9 cellular contexts compared by ENCODE assay signal in genomic region chr17:46190763-46191162, GRCh38. TPM values are rescaled to one million over a fixed set of nuclear protein-coding genes. Genes with fewer than 3 reads are reported as not detected.
DNase-seq lines count a peak whose midpoint lies in the region; ATAC-seq and TF ChIP-seq lines count a peak whose summit lies in the region.
"Had no signal": no experiment of that assay in that cellular context is flagged by ENCODE, and none has a peak within 500 bp of the region (broad histone marks: within the 10 kb centered on the region; RNA-seq: fewer than 3 reads in every experiment).

No MANE protein-coding gene starts in this region.

- peak overlapping the region; percentile 83 to 95 (median 92); a peak in 19 of 20 replicates for H3K4me3 ChIP-seq in BLaER1 treated with 17β-estradiol and CSF1 and Interleukin-3, amounts not matched to agents 10 nM and 100 nM
- peak overlapping the region; percentile 92 for H3K4me3 ChIP-seq in NB4 (ENCODE audit: low read depth, low read length)
- H3K4me3 ChIP-seq in adrenal gland = peak overlapping the region in 2 of 4 donors; percentile 90 to 93

- intact Hi-C loops in adrenal gland (cut with DNase I) = loop anchor here in 1 of 2 donors (5.0 kb wide), 1 partner anchor 143 kb away; no protein-coding TSS in a partner anchor

- POLR2A ChIA-PET in naive thymus-derived CD8-positive, alpha-beta T cell (lab: Charles Lee) = no interaction called here

- H3K4me1 Mint-ChIP-seq in naive thymus-derived CD8-positive, alpha-beta T cell = peaks cover 26 to 77% (median 73%) of the 10 kb centered on the region in 4 donors

- no peaks in the 10 kb centered on the region for H3K9me3 ChIP-seq in BLaER1 treated with 17β-estradiol and CSF1 and Interleukin-3, amounts not matched to agents 10 nM and 100 nM (replicated peaks in 1 of 11)
- H3K9me3 ChIP-seq in adrenal gland (replicated peaks in 1 of 3) = no peaks in the 10 kb centered on the region

- no peaks in the 10 kb centered on the region for H3K27me3 Mint-ChIP-seq in naive thymus-derived CD8-positive, alpha-beta T cell

- DNase-seq in NB4 (ENCODE audit: low read depth) (no peak), dedifferentiated amniotic fluid mesenchymal stem cell (ENCODE audit: extremely low spot score) (peak; percentile 60), adrenal gland (no peak), A172 (ENCODE audit: low spot score) (no peak)
- no peak for DNase-seq in naive thymus-derived CD8-positive, alpha-beta T cell
- DNase-seq: NCI-H2029 had no signal

- H3K27ac ChIP-seq in BLaER1 treated with 17β-estradiol and CSF1 and Interleukin-3, amounts not matched to agents 10 nM and 100 nM = peak overlapping the region in 9 of 11 experiments; percentile 91 to 99 (median 97); a peak in 11 of 22 replicates
- H3K27ac ChIP-seq in adrenal gland = peak overlapping the region in 2 of 5 donors; percentile 100

- no peak for TF ChIP-seq POLR2A in NB4 (IDR thresholded peaks at IDR 0.05; ENCODE audit: extremely low read depth, insufficient read length)
- no peak for TF ChIP-seq POLR2A in adrenal gland (IDR thresholded peaks at IDR 0.05)

- no peaks in the 10 kb centered on the region for H3K27me3 ChIP-seq in BLaER1 treated with 17β-estradiol and CSF1 and Interleukin-3, amounts not matched to agents 10 nM and 100 nM
- H3K27me3 ChIP-seq in adrenal gland = no peaks in the 10 kb centered on the region

- TF ChIP-seq CTCF in NB4 (IDR thresholded peaks at IDR 0.05; ENCODE audit: low read depth, low read length) (no peak), adrenal gland (IDR thresholded peaks at IDR 0.05) (no peak)

- H3K9ac ChIP-seq in BLaER1 treated with 17β-estradiol and CSF1 and Interleukin-3, amounts not matched to agents 10 nM and 100 nM = peak overlapping the region; percentile 25 to 99 (median 97); a peak in 16 of 22 replicates

- peak overlapping the region; percentile 65 to 95 (median 84) for H3K4me2 ChIP-seq in BLaER1 treated with 17β-estradiol and CSF1 and Interleukin-3, amounts not matched to agents 10 nM and 100 nM

- H3K4me1 ChIP-seq in BLaER1 treated with 17β-estradiol and CSF1 and Interleukin-3, amounts not matched to agents 10 nM and 100 nM = peaks cover 42 to 66% (median 56%) of the 10 kb centered on the region in 10 experiments
- peaks cover 18 to 65% of the 10 kb centered on the region in 2 donors for H3K4me1 ChIP-seq in adrenal gland (replicated peaks in 1 of 2)

- WGBS in adrenal gland, 4 donors = 33 to 40% (median 35%) methylated on average over 4 of the region's 4 CpGs

- H3K36me3 Mint-ChIP-seq in naive thymus-derived CD8-positive, alpha-beta T cell = peaks cover 2 to 13% (median 6%) of the 10 kb centered on the region in 3 donors

- peak overlapping the region; percentile 85 to 100 (median 98) for H3K4me3 Mint-ChIP-seq in naive thymus-derived CD8-positive, alpha-beta T cell

- H3K9me3 Mint-ChIP-seq in naive thymus-derived CD8-positive, alpha-beta T cell = no peaks in the 10 kb centered on the region

- ATAC-seq in naive thymus-derived CD8-positive, alpha-beta T cell = no peak
- ATAC-seq in HG02885 (IDR thresholded peaks at IDR 0.05; ENCODE audit: poor library complexity, unreplicated experiment) (no peak), HG03520 (IDR thresholded peaks at IDR 0.05; ENCODE audit: unreplicated experiment) (no peak)

- H4K20me1 ChIP-seq in BLaER1 treated with 17β-estradiol and CSF1 and Interleukin-3, amounts not matched to agents 10 nM and 100 nM = peaks cover 58 to 68% (median 62%) of the 10 kb centered on the region in 11 experiments

- H3K27ac Mint-ChIP-seq in naive thymus-derived CD8-positive, alpha-beta T cell = peak overlapping the region; percentile 64 to 98 (median 92)

- H3K36me3 ChIP-seq in BLaER1 treated with 17β-estradiol and CSF1 and Interleukin-3, amounts not matched to agents 10 nM and 100 nM = peaks cover 0 to 13% (median 0%) of the 10 kb centered on the region in 11 experiments; a peak in 7 of 22 replicates
- H3K36me3 ChIP-seq in adrenal gland (replicated peaks in 1 of 2) = no peaks in the 10 kb centered on the region

RNA-seq across cellular contexts. Expression of gene KANSL1, which starts 2.5 kb away (rescaled TPM):
- 100 to 1,000 TPM; 206 to 208 TPM for total RNA-seq in naive thymus-derived CD8-positive, alpha-beta T cell
- 10 to 100 TPM; 13.1 to 16.6 (median 13.2) TPM for polyA plus RNA-seq in naive thymus-derived CD8-positive, alpha-beta T cell
- 10 to 100 TPM; 27.1 to 81.2 (median 67.5) TPM for total RNA-seq in adrenal gland
- polyA plus RNA-seq in adrenal gland = 10 to 100 TPM; 23.2 to 34.3 (median 32.1) TPM
- 21.6 and 24.9 TPM in 2 replicates for total RNA-seq in A172 (2014; rRNA removed; shearing (Covaris generic))
